8 cellular contexts compared by ENCODE assay signal in the genomic region with DNA sequence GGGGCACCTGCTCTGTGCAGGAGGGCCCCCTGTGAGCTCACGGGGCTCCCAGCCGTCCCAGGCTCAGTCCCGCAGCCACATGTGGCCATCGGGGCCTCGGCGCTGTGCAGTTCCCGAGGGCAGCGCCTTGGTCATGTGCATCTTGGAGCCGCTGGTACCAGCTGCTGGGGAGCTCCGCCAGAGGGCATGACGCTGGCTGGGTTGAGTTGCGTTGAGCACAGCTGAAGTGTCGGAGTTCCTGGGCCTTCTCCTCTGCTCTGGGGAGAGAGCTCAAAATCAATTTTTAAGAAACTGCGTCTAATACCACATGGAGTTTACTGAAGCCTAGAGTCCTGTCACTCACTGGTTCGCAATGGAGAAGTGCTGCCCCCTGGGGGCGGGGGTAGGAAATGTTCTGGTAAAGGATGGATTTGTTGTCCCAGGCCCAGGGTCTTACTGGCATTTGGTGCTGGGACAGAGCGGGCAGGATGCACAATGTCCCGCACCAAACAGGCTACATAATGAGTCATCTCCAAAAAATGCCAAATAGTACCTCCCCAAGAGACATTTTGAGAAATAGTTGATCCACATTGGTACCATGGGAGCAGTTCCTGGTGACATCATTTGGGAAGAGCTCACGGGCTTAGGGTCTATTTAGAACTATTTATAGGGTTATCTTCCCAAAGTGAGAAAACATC. TPM values are rescaled to one million over a fixed set of nuclear protein-coding genes. Genes with fewer than 3 reads are reported as not detected.
DNase-seq lines count a peak whose midpoint lies in the region; ATAC-seq and TF ChIP-seq lines count a peak whose summit lies in the region.

No MANE protein-coding gene starts in this region.

- ATAC-seq in heart left ventricle = peak; percentile 27 to 69 (median 52)
- ATAC-seq in psoas muscle = peak; percentile 69 to 81 (median 72)
- no peak for ATAC-seq in GM21423 (IDR thresholded peaks at IDR 0.05; ENCODE audit: unreplicated experiment)
- no peak for ATAC-seq in HG03159 (IDR thresholded peaks at IDR 0.05; ENCODE audit: unreplicated experiment)

- H3K27ac ChIP-seq in SJSA1 (peak overlapping the region; percentile 48), heart left ventricle (peak overlapping the region in 6 of 12 donors; percentile 11 to 53 (median 44)), psoas muscle (peak overlapping the region; percentile 58)

- H3K9ac ChIP-seq in Loucy (ENCODE audit: low read depth, low read length, poor library complexity, severe bottlenecking) = no peak overlapping the region

- H3K4me2 ChIP-seq in Loucy (ENCODE audit: low read depth, low read length, poor library complexity, severe bottlenecking) = no peak overlapping the region

- H3K4me3 ChIP-seq in Loucy (ENCODE audit: low read length, poor library complexity, severe bottlenecking) = no peak overlapping the region
- no peak overlapping the region for H3K4me3 ChIP-seq in SJSA1
- H3K4me3 ChIP-seq in heart left ventricle = no peak overlapping the region
- peak overlapping the region; percentile 43 for H3K4me3 ChIP-seq in psoas muscle

- H3K27me3 ChIP-seq in Loucy (ENCODE audit: insufficient read depth, low read length, poor library complexity, severe bottlenecking) (no peaks in the 10 kb centered on the region), SJSA1 (replicated peaks) (no peaks in the 10 kb centered on the region), heart left ventricle (no peaks in the 10 kb centered on the region), psoas muscle (ENCODE audit: insufficient read depth in 3 of 3, low read length in 2 of 3) (no peaks in the 10 kb centered on the region)

- no peak overlapping the region for H2AFZ ChIP-seq in Loucy (ENCODE audit: low read length)

- TF ChIP-seq CTCF in GM12873 (IDR thresholded peaks at IDR 0.05; ENCODE audit: insufficient read depth, low read depth, low read length, missing control alignments) (peak; percentile 79), Loucy (conservative IDR thresholded peaks at IDR 0.05; ENCODE audit: low read length) (peak; percentile 92), heart left ventricle (IDR thresholded peaks at IDR 0.05) (peak; percentile 64 to 83 (median 72)), psoas muscle (IDR thresholded peaks at IDR 0.05) (peak; percentile 84)

- H3K9me3 ChIP-seq in Loucy (ENCODE audit: insufficient read depth, low read depth, low read length) = no peaks in the 10 kb centered on the region
- no peaks in the 10 kb centered on the region for H3K9me3 ChIP-seq in SJSA1 (replicated peaks)
- H3K9me3 ChIP-seq in heart left ventricle = no peaks in the 10 kb centered on the region
- no peaks in the 10 kb centered on the region for H3K9me3 ChIP-seq in psoas muscle

- no peaks in the 10 kb centered on the region for H3K36me3 ChIP-seq in Loucy (ENCODE audit: insufficient read depth, low read length)
- H3K36me3 ChIP-seq in SJSA1 = no peaks in the 10 kb centered on the region
- H3K36me3 ChIP-seq in heart left ventricle = no peaks in the 10 kb centered on the region
- H3K36me3 ChIP-seq in psoas muscle (ENCODE audit: insufficient read depth in 1 of 2, low read depth in 1 of 2) = peaks cover 0 to 3% of the 10 kb centered on the region in 2 donors

- no peak for TF ChIP-seq POLR2A in heart left ventricle (IDR thresholded peaks at IDR 0.05)

- WGBS in heart left ventricle, 4 donors = 48 to 65% (median 57%) methylated on average over 13 to 19 of the region's 19 CpGs
- WGBS in psoas muscle, 3 donors = 27 to 35% (median 30%) methylated on average over 19 of the region's 19 CpGs

- DNase-seq in SJSA1 (ENCODE audit: low read depth in 1 of 2, low spot score in 2 of 2) (peak; percentile 77 to 83), heart left ventricle (peak; percentile 45 to 77 (median 62)), psoas muscle (peak; percentile 78 to 89)
- peak; percentile 67 for DNase-seq in activated naive CD4-positive, alpha-beta T cell treated with anti-CD3 and anti-CD28 coated beads, Interleukin-2, amount 50 U/mL, for 16 hours

- intact Hi-C loops in heart left ventricle (cut with DNase I) = loop anchor here (1.0 to 10.0 kb wide), 7 partner anchors 85 to 748 kb away; a partner anchor contains a TSS
- intact Hi-C loops in psoas muscle (cut with DNase I) = loop anchor here (2.0 to 10.0 kb wide), 4 partner anchors 104 to 748 kb away; a partner anchor contains a TSS

- H4K20me1 ChIP-seq in Loucy (ENCODE audit: insufficient read depth, low read length, poor library complexity, severe bottlenecking) = no peaks in the 10 kb centered on the region

- H3K4me1 ChIP-seq in Loucy (ENCODE audit: insufficient read depth, low read length, poor library complexity, severe bottlenecking) (no peaks in the 10 kb centered on the region), SJSA1 (replicated peaks) (peaks cover 19% of the 10 kb centered on the region), heart left ventricle (peaks cover 0 to 18% (median 6%) of the 10 kb centered on the region in 12 donors), psoas muscle (peaks cover 7% of the 10 kb centered on the region)

- no peaks in the 10 kb centered on the region for H3K9me2 ChIP-seq in Loucy (replicated peaks; ENCODE audit: low read depth, low read length)

- H3K79me2 ChIP-seq in Loucy (ENCODE audit: insufficient read depth, low read length) = no peaks in the 10 kb centered on the region

- no peaks in the 10 kb centered on the region for H3F3A ChIP-seq in Loucy (ENCODE audit: low read depth)

RNA-seq across cellular contexts. Expression of a gene that starts 48.8 kb away (rescaled TPM):
- not detected in 2 replicates for total RNA-seq in SJSA1 (2014; rRNA removed; shearing (Covaris generic))
- total RNA-seq in heart left ventricle (10 to 100 TPM in 1 of 9 donors, 1 to 10 TPM in 8; 3.1 to 11.5 (median 5.7) TPM), psoas muscle (10 to 100 TPM in 2 of 4 donors, 1 to 10 TPM in 2; 1.7 to 17.5 (median 11.4) TPM)
- polyA plus RNA-seq in heart left ventricle (1 to 10 TPM; 1.4 to 4.0 TPM), psoas muscle (1 to 10 TPM; 1.3 to 3.2 (median 2.1) TPM)

Comparison
In these comparisons a context has a peak if more than half of its experiments do, and no peak if none do; other contexts are left out.
1. ATAC-seq: peak in heart left ventricle (4 of 4) and psoas muscle (4 of 4); none in GM21423 (single experiment) and HG03159 (single experiment).
2. Peak in every context shown above with its lines, with median percentiles within 50 percentile points of each other: CTCF ChIP-seq and DNase-seq.